Comparison of ENCODE assay signal across 11 cellular contexts in genomic region chr12:89768586-89769482, GRCh38.
A peak's percentile ranks its signal among the peaks of the same experiment; 100 is the strongest.
DNase-seq lines count a peak whose midpoint lies in the region; ATAC-seq, FAIRE-seq and TF ChIP-seq lines count a peak whose summit lies in the region.
"Had no signal": no experiment of that assay in that cellular context is flagged by ENCODE, and none has a peak within 500 bp of the region (broad histone marks: within the 10 kb centered on the region; RNA-seq: fewer than 3 reads in every experiment).

No MANE protein-coding gene starts in this region.

- BruUV-seq in HCT116 (replicated peaks; lab: Mats Ljungman, UMichigan), result TSS peak; percentile 80

- no peaks in the 10 kb centered on the region for H3K36me3 ChIP-seq in HCT116 (ENCODE audit: control insufficient read depth in 1 of 2, insufficient read depth in 2 of 2, low read length in 2 of 2)
- H3K36me3 ChIP-seq: pancreas, SJSA1 had no signal

- peak overlapping the region; percentile 62 for H3K4me2 ChIP-seq in HCT116 (ENCODE audit: low read length)

- RAD21 ChIA-PET in HCT116 (lab: Charles Lee; ENCODE audit: low non-redundant PET in 1 of 2, low total read pairs in 2 of 2, uncharacterized antibody in 2 of 2, unreplicated experiment in 2 of 2), result no interaction called here

- TF ChIP-seq CTCF in HCT116 (IDR thresholded peaks at IDR 0.05 in 2 of 3, conservative IDR thresholded peaks at IDR 0.05 in 1 of 3; ENCODE audit: borderline replicate concordance in 1 of 3, insufficient read depth in 1 of 3, low read depth in 2 of 3, low read length in 2 of 3) (no peak), D721Med (IDR thresholded peaks at IDR 0.05; ENCODE audit: insufficient read depth, missing control alignments) (no peak)

- peak overlapping the region; percentile 60 for H2AFZ ChIP-seq in HCT116 (ENCODE audit: low read depth, low read length, poor library complexity, severe bottlenecking)

- no peaks in the 10 kb centered on the region for H3K79me2 ChIP-seq in HCT116 (ENCODE audit: insufficient read depth, low read length)

- DNase-seq in ACHN (peak; percentile 24), HCT116 (ENCODE audit: low read depth, low spot score) (peak; percentile 95), T1000 (lab: John Stamatoyannopoulos, UW) (peak; percentile 79), islet precursor cell (peak; percentile 95), DMS53 (lab: John Stamatoyannopoulos, UW) (no peak), D721Med (ENCODE audit: insufficient read length, low spot score) (no peak), GM19239 (ENCODE audit: insufficient read length, low spot score) (no peak)
- DNase-seq: cortex of kidney, pancreas had no signal

- TF ChIP-seq POLR2A in HCT116 (IDR thresholded peaks at IDR 0.05; ENCODE audit: borderline replicate concordance, extremely low read depth, insufficient read depth, insufficient read length), result no peak

- H4K20me1 ChIP-seq in HCT116 (ENCODE audit: insufficient read depth), result no peaks in the 10 kb centered on the region

- intact Hi-C loops in HCT116 (cut with micrococcal nuclease), result no loop called here

- peaks cover 11 to 24% of the 10 kb centered on the region in 2 experiments; a peak in 3 of 4 replicates for H3K4me1 ChIP-seq in HCT116 (ENCODE audit: control insufficient read depth in 1 of 2, insufficient read depth in 2 of 2, low read length in 2 of 2)
- H3K4me1 ChIP-seq: pancreas, SJSA1 had no signal

- H3K9me2 ChIP-seq in HCT116 (ENCODE audit: insufficient read depth), result no peaks in the 10 kb centered on the region

- ATAC-seq in HCT116, result peak; percentile 91
- ATAC-seq in GM18861 (IDR thresholded peaks at IDR 0.05; ENCODE audit: unreplicated experiment), result no peak

- H3K27ac ChIP-seq in HCT116 (ENCODE audit: low read depth, low read length), result 0 out of 2 replicates have a peak overlapping the region, but pooled peaks have one; percentile 1
- H3K27ac ChIP-seq: pancreas, SJSA1 had no signal

- no peaks in the 10 kb centered on the region for H3K9me3 ChIP-seq in HCT116 (ENCODE audit: control insufficient read depth in 1 of 2, insufficient read depth in 1 of 2, low read depth in 1 of 2, low read length in 2 of 2)
- H3K9me3 ChIP-seq: pancreas, SJSA1 had no signal

- H3K27me3 ChIP-seq in HCT116 (ENCODE audit: insufficient read depth, low read length), result no peaks in the 10 kb centered on the region
- H3K27me3 ChIP-seq: pancreas, SJSA1 had no signal

- FAIRE-seq in D721Med (lab: Jason Lieb, UNC) (no peak), GM19239 (lab: Jason Lieb, UNC) (no peak)
- FAIRE-seq: pancreas had no signal

- no peak overlapping the region for H3K9ac ChIP-seq in HCT116 (ENCODE audit: low read length)

- POLR2A ChIA-PET in HCT116 (lab: Charles Lee), result interaction anchor here (1.2 kb wide), 1 partner anchor 14 kb away, joined by 4 read pairs; no protein-coding TSS in a partner anchor

- H3K4me3 ChIP-seq in HCT116 (replicated peaks in 1 of 2; ENCODE audit: low read depth in 1 of 2, low read length in 2 of 2), result peak overlapping the region in 1 of 2 experiments; percentile 9; a peak in 1 of 4 replicates
- H3K4me3 ChIP-seq: pancreas, SJSA1 had no signal

- in situ Hi-C loops in ACHN (cut with HindIII; ENCODE audit: low pct_ligation_motif_present, low pct_unique_long_range_greater_than_20kb, low sequenced_read_pairs), result no loop called here

- CTCF ChIA-PET in HCT116 (lab: Charles Lee), result no interaction called here

- no peak; the same call in none of the 2 replicates for TF ChIP-seq RAD21 in HCT116 (IDR thresholded peaks at IDR 0.05; ENCODE audit: low read depth)

TF ChIP-seq in HCT116, 20 proteins besides CTCF, POLR2A, EP300 and RAD21:
- peak; percentile 98 for TF ChIP-seq SP1 (IDR thresholded peaks at IDR 0.05; ENCODE audit: low read depth)
- TF ChIP-seq EZH2 (IDR thresholded peaks at IDR 0.05), result no peak
- TF ChIP-seq FOSL1 (IDR thresholded peaks at IDR 0.05; ENCODE audit: low read depth), result peak; percentile 99
- peak; percentile 65 for TF ChIP-seq POLR2AphosphoS5 (IDR thresholded peaks at IDR 0.05; ENCODE audit: low read depth, low read length)
- TF ChIP-seq, protein P1, sequence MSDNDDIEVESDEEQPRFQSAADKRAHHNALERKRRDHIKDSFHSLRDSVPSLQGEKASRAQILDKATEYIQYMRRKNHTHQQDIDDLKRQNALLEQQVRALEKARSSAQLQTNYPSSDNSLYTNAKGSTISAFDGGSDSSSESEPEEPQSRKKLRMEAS (IDR thresholded peaks at IDR 0.05), result peak; percentile 62
- TF ChIP-seq, protein P2, sequence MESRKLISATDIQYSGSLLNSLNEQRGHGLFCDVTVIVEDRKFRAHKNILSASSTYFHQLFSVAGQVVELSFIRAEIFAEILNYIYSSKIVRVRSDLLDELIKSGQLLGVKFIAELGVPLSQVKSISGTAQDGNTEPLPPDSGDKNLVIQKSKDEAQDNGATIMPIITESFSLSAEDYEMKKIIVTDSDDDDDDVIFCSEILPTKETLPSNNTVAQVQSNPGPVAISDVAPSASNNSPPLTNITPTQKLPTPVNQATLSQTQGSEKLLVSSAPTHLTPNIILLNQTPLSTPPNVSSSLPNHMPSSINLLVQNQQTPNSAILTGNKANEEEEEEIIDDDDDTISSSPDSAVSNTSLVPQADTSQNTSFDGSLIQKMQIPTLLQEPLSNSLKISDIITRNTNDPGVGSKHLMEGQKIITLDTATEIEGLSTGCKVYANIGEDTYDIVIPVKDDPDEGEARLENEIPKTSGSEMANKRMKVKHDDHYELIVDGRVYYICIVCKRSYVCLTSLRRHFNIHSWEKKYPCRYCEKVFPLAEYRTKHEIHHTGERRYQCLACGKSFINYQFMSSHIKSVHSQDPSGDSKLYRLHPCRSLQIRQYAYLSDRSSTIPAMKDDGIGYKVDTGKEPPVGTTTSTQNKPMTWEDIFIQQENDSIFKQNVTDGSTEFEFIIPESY (IDR thresholded peaks at IDR 0.05; ENCODE audit: extremely low read depth, insufficient replicate concordance, low read length), result peak; percentile 50
- TF ChIP-seq YY1 (IDR thresholded peaks at IDR 0.05; ENCODE audit: extremely low read depth, insufficient replicate concordance, low read depth, low read length), result no peak
- no peak for TF ChIP-seq EZH2phosphoT487 (IDR thresholded peaks at IDR 0.05; ENCODE audit: borderline replicate concordance)
- 0 out of 2 replicates have a peak, but pooled peaks have one; percentile 79 for TF ChIP-seq SRF (IDR thresholded peaks at IDR 0.05; ENCODE audit: low read depth)
- no peak for TF ChIP-seq ELF1 (IDR thresholded peaks at IDR 0.05; ENCODE audit: borderline replicate concordance, low read depth)
- peak; percentile 99 for TF ChIP-seq JUND (IDR thresholded peaks at IDR 0.05)
- peak; percentile 86 for TF ChIP-seq SIN3A (IDR thresholded peaks at IDR 0.05; ENCODE audit: low read depth)
- TF ChIP-seq EGR1 (IDR thresholded peaks at IDR 0.05; ENCODE audit: low read depth), result 0 out of 2 replicates have a peak, but pooled peaks have one; percentile 35
- TF ChIP-seq ZFX (IDR thresholded peaks at IDR 0.05), result no peak
- peak; percentile 93 for TF ChIP-seq CBX3 (IDR thresholded peaks at IDR 0.05; ENCODE audit: low read depth)
- no peak for TF ChIP-seq ZNF274 (IDR thresholded peaks at IDR 0.05; ENCODE audit: low read depth, low read length)
- peak; percentile 99 for TF ChIP-seq ATF3 (IDR thresholded peaks at IDR 0.05)
- no peak for TF ChIP-seq REST (IDR thresholded peaks at IDR 0.05; ENCODE audit: low read depth)
- TF ChIP-seq TCF7L2 (IDR thresholded peaks at IDR 0.05; ENCODE audit: borderline replicate concordance, extremely low read depth, insufficient read depth, insufficient read length), result peak; percentile 81
- TF ChIP-seq CEBPB (IDR thresholded peaks at IDR 0.05; ENCODE audit: low read depth), result peak; percentile 100

Comparison
In these comparisons a context has a peak if more than half of its experiments do, and no peak if none do; other contexts are left out.
1. DNase-seq: peak in ACHN (single experiment), HCT116 (single experiment), T1000 (single experiment) and islet precursor cell (single experiment); none in DMS53 (single experiment), D721Med (single experiment) and GM19239 (single experiment).